In genomic region chr1:7683521-7683920, GRCh38 we compare ENCODE assay signal across 19 cellular contexts.
DNase-seq lines count a peak whose midpoint lies in the region; ATAC-seq and TF ChIP-seq lines count a peak whose summit lies in the region.
"Had no signal": no experiment of that assay in that cellular context is flagged by ENCODE, and none has a peak within 500 bp of the region (broad histone marks: within the 10 kb centered on the region; RNA-seq: fewer than 3 reads in every experiment).

No MANE protein-coding gene starts in this region.

- peak; percentile 34 for DNase-seq in DMS 273 (lab: John Stamatoyannopoulos, UW; ENCODE audit: unreplicated experiment)
- DNase-seq in DMS 273 treated with DMSO at 0.1 percent for 48 hours (lab: John Stamatoyannopoulos, UW) = no peak
- peak; percentile 23 for DNase-seq in NCI-H524 treated with DMSO at 0.1 percent for 48 hours (lab: John Stamatoyannopoulos, UW)
- peak; percentile 32 for DNase-seq in lower lobe of right lung
- no peak for DNase-seq in MV-4-11 (lab: John Stamatoyannopoulos, UW)
- DNase-seq in posterior vena cava (ENCODE audit: low spot score) = no peak
- DNase-seq in foreskin fibroblast = no peak
- DNase-seq: AML-193, COR-L47, DMS153, DMS79, GDM1, HCEC 1CT, IMR-90 had no signal

- intact Hi-C loops in lower lobe of right lung (cut with DNase I) (no loop called here), posterior vena cava (cut with DNase I) (no loop called here)

- H3K36me3 ChIP-seq in lower lobe of right lung = no peaks in the 10 kb centered on the region

- H3K27me3 ChIP-seq in lower lobe of right lung (ENCODE audit: low read depth) = no peaks in the 10 kb centered on the region

- H3K4me1 ChIP-seq in lower lobe of right lung = peaks cover 7% of the 10 kb centered on the region
- H3K4me1 ChIP-seq: A549 had no signal

- no peak for ATAC-seq in lower lobe of right lung
- ATAC-seq: A549, GM23338, K562 had no signal

- no peaks in the 10 kb centered on the region for H3K9me3 ChIP-seq in lower lobe of right lung
- H3K9me3 ChIP-seq: A549 had no signal

- H3K4me3 ChIP-seq in lower lobe of right lung (no peak overlapping the region), foreskin fibroblast (ENCODE audit: low read depth in 1 of 2, low read length in 2 of 2) (no peak overlapping the region)
- H3K4me3 ChIP-seq: A549, GM23338, K562 had no signal

- H3K27ac ChIP-seq in lower lobe of right lung = no peak overlapping the region
- H3K27ac ChIP-seq: 22Rv1, A549, HL-60 had no signal

- TF ChIP-seq CTCF in lower lobe of right lung (IDR thresholded peaks at IDR 0.05) = no peak
- TF ChIP-seq CTCF in foreskin fibroblast (IDR thresholded peaks at IDR 0.05; ENCODE audit: low read depth, low read length) = no peak

Comparison
In these comparisons a context has a peak if more than half of its experiments do, and no peak if none do; other contexts are left out.
1. DNase-seq: peak in DMS 273 (single experiment), NCI-H524 treated with DMSO at 0.1 percent for 48 hours (single experiment) and lower lobe of right lung (single experiment); none in DMS 273 treated with DMSO at 0.1 percent for 48 hours (single experiment), MV-4-11 (single experiment), posterior vena cava (single experiment) and foreskin fibroblast (0 of 2).